Comparison of ENCODE assay signal across 15 cellular contexts in the genomic region with DNA sequence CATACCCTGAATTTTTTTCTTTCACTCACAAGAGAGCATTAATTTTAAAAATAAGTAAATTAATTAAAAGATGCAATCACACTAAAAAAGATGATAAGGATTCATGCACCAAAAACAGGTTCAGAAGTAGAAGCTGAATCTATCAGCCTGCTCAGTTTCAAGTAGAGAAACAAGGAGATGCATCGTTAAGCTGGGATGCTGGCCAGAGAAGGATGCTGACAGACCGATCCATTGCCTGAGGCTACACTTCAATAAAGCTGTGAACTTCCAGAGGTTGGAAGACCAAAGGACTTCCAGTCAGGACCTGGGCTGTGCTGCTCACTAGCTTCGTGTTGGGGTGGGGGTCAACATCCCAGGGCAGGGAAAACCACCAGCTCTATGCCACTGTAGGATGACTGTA.
A peak's percentile ranks its signal among the peaks of the same experiment; 100 is the strongest.
DNase-seq lines count a peak whose midpoint lies in the region; TF ChIP-seq lines count a peak whose summit lies in the region.
"Had no signal": no experiment of that assay in that cellular context is flagged by ENCODE, and none has a peak within 500 bp of the region (broad histone marks: within the 10 kb centered on the region; RNA-seq: fewer than 3 reads in every experiment).

No MANE protein-coding gene starts in this region.

- no peaks in the 10 kb centered on the region for H4K20me1 ChIP-seq in fibroblast of lung (ENCODE audit: control insufficient read depth, extremely low read depth, insufficient read depth, low read length)
- H4K20me1 ChIP-seq: BLaER1 treated with 17β-estradiol and CSF1 and Interleukin-3, amounts not matched to agents 10 nM and 100 nM had no signal

- H3K9me3 ChIP-seq in fibroblast of lung (ENCODE audit: control insufficient read depth, insufficient read depth, low read depth, low read length) = no peaks in the 10 kb centered on the region
- H3K9me3 ChIP-seq: BLaER1 treated with 17β-estradiol and CSF1 and Interleukin-3, amounts not matched to agents 10 nM and 100 nM had no signal

- no peaks in the 10 kb centered on the region for H3K79me2 ChIP-seq in fibroblast of lung (ENCODE audit: control insufficient read depth, insufficient read depth, low read length)

- DNase-seq in NCI-H1092 treated with DMSO at 0.1 percent for 48 hours (lab: John Stamatoyannopoulos, UW) (peak; percentile 4), NCI-H1092 (lab: John Stamatoyannopoulos, UW) (no peak), A172 (ENCODE audit: low spot score) (peak; percentile 4), NCI-H146 treated with DMSO at 0.1 percent for 48 hours (lab: John Stamatoyannopoulos, UW; ENCODE audit: unreplicated experiment) (peak; percentile 25), fibroblast of lung (ENCODE audit: low read depth in 2 of 2) (no peak), NCI-H2081 (lab: John Stamatoyannopoulos, UW) (no peak), SKM-1 treated with dmso at 0.1 percent for 144 hours (lab: John Stamatoyannopoulos, UW; ENCODE audit: unreplicated experiment) (no peak)
- DNase-seq in stimulated activated CD4-positive, alpha-beta T cell treated with anti-CD3 and anti-CD28 coated beads, Interleukin-12 subunit alpha, Interleukin-12 subunit beta, amount 100 ng/mL, for 4 hours = no peak
- DNase-seq: DMS 273 treated with DMSO at 0.1 percent for 48 hours, H7, Karpas-422, NCI-H1436, NCI-H524 treated with DMSO at 0.1 percent for 48 hours had no signal

- H3K9ac ChIP-seq in fibroblast of lung (ENCODE audit: insufficient read depth, low read length) = no peak overlapping the region
- H3K9ac ChIP-seq: BLaER1 treated with 17β-estradiol and CSF1 and Interleukin-3, amounts not matched to agents 10 nM and 100 nM had no signal

- H3K4me1 ChIP-seq in fibroblast of lung (ENCODE audit: control insufficient read depth, extremely low read depth, insufficient read depth, low read length) = no peaks in the 10 kb centered on the region
- H3K4me1 ChIP-seq: BLaER1 treated with 17β-estradiol and CSF1 and Interleukin-3, amounts not matched to agents 10 nM and 100 nM had no signal

- no peak overlapping the region for H3K4me2 ChIP-seq in fibroblast of lung (ENCODE audit: extremely low read depth, insufficient read depth, low read length)
- H3K4me2 ChIP-seq: BLaER1 treated with 17β-estradiol and CSF1 and Interleukin-3, amounts not matched to agents 10 nM and 100 nM had no signal

- H3K27ac ChIP-seq in fibroblast of lung (ENCODE audit: insufficient read depth, low read length) = no peak overlapping the region
- H3K27ac ChIP-seq: 22Rv1; BLaER1 treated with 17β-estradiol and CSF1 and Interleukin-3, amounts not matched to agents 10 nM and 100 nM had no signal

- no peak for TF ChIP-seq CTCF in fibroblast of lung (conservative IDR thresholded peaks at IDR 0.05 in 1 of 2, IDR thresholded peaks at IDR 0.05 in 1 of 2; ENCODE audit: low read depth in 1 of 2, low read length in 2 of 2)

- peak overlapping the region; percentile 39 for H2AFZ ChIP-seq in fibroblast of lung (ENCODE audit: low read length)

- no peaks in the 10 kb centered on the region for H3K36me3 ChIP-seq in fibroblast of lung (ENCODE audit: control insufficient read depth, insufficient read depth, low read length)
- H3K36me3 ChIP-seq: BLaER1 treated with 17β-estradiol and CSF1 and Interleukin-3, amounts not matched to agents 10 nM and 100 nM had no signal

- no peaks in the 10 kb centered on the region for H3K27me3 ChIP-seq in fibroblast of lung (ENCODE audit: control insufficient read depth, insufficient read depth, low read length)
- H3K27me3 ChIP-seq: BLaER1 treated with 17β-estradiol and CSF1 and Interleukin-3, amounts not matched to agents 10 nM and 100 nM had no signal

- H3K4me3 ChIP-seq in fibroblast of lung (replicated peaks in 1 of 4; ENCODE audit: control extremely low read depth in 1 of 4, insufficient read depth in 1 of 4, low read depth in 3 of 4, low read length in 4 of 4) = no peak overlapping the region
- H3K4me3 ChIP-seq: BLaER1 treated with 17β-estradiol and CSF1 and Interleukin-3, amounts not matched to agents 10 nM and 100 nM had no signal

Comparison
In these comparisons a context has a peak if more than half of its experiments do, and no peak if none do; other contexts are left out.
1. DNase-seq: peak in NCI-H1092 treated with DMSO at 0.1 percent for 48 hours (single experiment), A172 (single experiment) and NCI-H146 treated with DMSO at 0.1 percent for 48 hours (single experiment); none in NCI-H1092 (single experiment), fibroblast of lung (0 of 2), stimulated activated CD4-positive, alpha-beta T cell treated with anti-CD3 and anti-CD28 coated beads, Interleukin-12 subunit alpha, Interleukin-12 subunit beta, amount 100 ng/mL, for 4 hours (single experiment), NCI-H2081 (0 of 2) and SKM-1 treated with dmso at 0.1 percent for 144 hours (single experiment).